In genomic region chr11:46675288-46675851, GRCh38 we compare ENCODE assay signal across 6 cellular contexts.
A peak's percentile ranks its signal among the peaks of the same experiment; 100 is the strongest.
DNase-seq lines count a peak whose midpoint lies in the region; ATAC-seq and TF ChIP-seq lines count a peak whose summit lies in the region.

No MANE protein-coding gene starts in this region.

- peak; percentile 20 for TF ChIP-seq CTCF in fibroblast of mammary gland (conservative IDR thresholded peaks at IDR 0.05; ENCODE audit: control insufficient read depth, insufficient read depth, low read depth, low read length)

- H3K4me3 ChIP-seq in fibroblast of mammary gland (ENCODE audit: control insufficient read depth, low read depth, low read length), result no peak overlapping the region

- peak overlapping the region; percentile 90 for H3K27ac Mint-ChIP-seq in stimulated activated effector memory CD8-positive, alpha-beta T cell treated with anti-CD3 and anti-CD28 coated beads, Interleukin-12 subunit alpha, Interleukin-12 subunit beta, amount 100 ng/mL, for 72 hours

- no peak overlapping the region for H3K4me3 Mint-ChIP-seq in stimulated activated effector memory CD8-positive, alpha-beta T cell treated with anti-CD3 and anti-CD28 coated beads, Interleukin-12 subunit alpha, Interleukin-12 subunit beta, amount 100 ng/mL, for 72 hours

- no peaks in the 10 kb centered on the region for H3K9me3 Mint-ChIP-seq in stimulated activated effector memory CD8-positive, alpha-beta T cell treated with anti-CD3 and anti-CD28 coated beads, Interleukin-12 subunit alpha, Interleukin-12 subunit beta, amount 100 ng/mL, for 72 hours

- H3K36me3 Mint-ChIP-seq in stimulated activated effector memory CD8-positive, alpha-beta T cell treated with anti-CD3 and anti-CD28 coated beads, Interleukin-12 subunit alpha, Interleukin-12 subunit beta, amount 100 ng/mL, for 72 hours, result peaks cover 54% of the 10 kb centered on the region

- H3K4me1 Mint-ChIP-seq in stimulated activated effector memory CD8-positive, alpha-beta T cell treated with anti-CD3 and anti-CD28 coated beads, Interleukin-12 subunit alpha, Interleukin-12 subunit beta, amount 100 ng/mL, for 72 hours, result peaks cover 48% of the 10 kb centered on the region

- DNase-seq in DMS 273 (lab: John Stamatoyannopoulos, UW; ENCODE audit: unreplicated experiment) (peak; percentile 21), DMS 273 treated with DMSO at 0.1 percent for 48 hours (lab: John Stamatoyannopoulos, UW) (no peak), fibroblast of mammary gland (ENCODE audit: low read depth) (peak; percentile 72)
- DNase-seq in stimulated activated effector memory CD8-positive, alpha-beta T cell treated with anti-CD3 and anti-CD28 coated beads, Interleukin-12 subunit alpha, Interleukin-12 subunit beta, amount 100 ng/mL, for 72 hours (ENCODE audit: low spot score in 2 of 2), result no peak

- ATAC-seq in stimulated activated effector memory CD8-positive, alpha-beta T cell treated with anti-CD3 and anti-CD28 coated beads, Interleukin-12 subunit alpha, Interleukin-12 subunit beta, amount 100 ng/mL, for 72 hours, result no peak
- no peak for ATAC-seq in HG02623 (IDR thresholded peaks at IDR 0.05; ENCODE audit: unreplicated experiment)
- no peak for ATAC-seq in GM21390 (IDR thresholded peaks at IDR 0.05; ENCODE audit: unreplicated experiment)

Comparison
In these comparisons a context has a peak if more than half of its experiments do, and no peak if none do; other contexts are left out.
1. DNase-seq: peak in DMS 273 (single experiment) and fibroblast of mammary gland (single experiment); none in DMS 273 treated with DMSO at 0.1 percent for 48 hours (single experiment) and stimulated activated effector memory CD8-positive, alpha-beta T cell treated with anti-CD3 and anti-CD28 coated beads, Interleukin-12 subunit alpha, Interleukin-12 subunit beta, amount 100 ng/mL, for 72 hours (0 of 2).